In the genomic region with DNA sequence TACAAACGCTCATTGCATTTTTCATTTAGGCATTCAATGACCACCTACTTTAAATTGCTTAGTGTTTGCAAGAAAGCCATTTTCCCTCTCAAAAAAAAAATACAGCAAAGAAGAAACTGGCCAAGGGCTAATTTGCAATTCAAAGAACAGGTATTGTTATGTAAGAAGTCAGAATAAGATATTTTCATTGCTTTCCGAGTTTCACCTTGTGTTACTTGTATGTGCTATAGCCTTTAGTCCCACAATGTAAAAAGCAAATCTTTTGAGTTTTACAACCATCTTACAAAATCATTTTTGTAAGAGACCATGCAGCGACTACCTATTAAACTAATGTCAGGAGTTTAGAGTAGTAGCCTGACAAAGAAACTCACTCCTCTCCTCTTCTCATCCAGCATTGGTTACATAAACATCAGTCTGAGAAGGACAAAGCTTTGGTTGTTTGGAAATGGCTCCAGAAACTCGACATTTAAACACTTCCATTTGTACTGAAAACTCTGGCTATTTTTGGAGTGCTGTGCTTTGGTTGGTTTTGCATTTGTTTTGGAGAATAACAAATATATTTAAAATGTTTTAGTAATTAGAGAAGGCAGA, we compare ENCODE assay signal across 14 cellular contexts. TPM values are rescaled to one million over a fixed set of nuclear protein-coding genes. Genes with fewer than 3 reads are reported as not detected.
DNase-seq lines count a peak whose midpoint lies in the region; ATAC-seq and TF ChIP-seq lines count a peak whose summit lies in the region.
"Had no signal": no experiment of that assay in that cellular context is flagged by ENCODE, and none has a peak within 500 bp of the region (broad histone marks: within the 10 kb centered on the region; RNA-seq: fewer than 3 reads in every experiment).

No MANE protein-coding gene starts in this region.

- no peaks in the 10 kb centered on the region for H3K27me3 ChIP-seq in H9 (ENCODE audit: insufficient read depth, low read length)
- no peaks in the 10 kb centered on the region for H3K27me3 ChIP-seq in iPS-18a (ENCODE audit: control insufficient read depth, insufficient read depth, low read length)
- peaks cover 3% of the 10 kb centered on the region for H3K27me3 ChIP-seq in gastroesophageal sphincter
- H3K27me3 ChIP-seq: BLaER1 treated with 17β-estradiol and CSF1 and Interleukin-3, amounts not matched to agents 10 nM and 100 nM had no signal

- no peak overlapping the region for H2BK12ac ChIP-seq in H9 (ENCODE audit: insufficient read length, low read depth, low read length)

- H4K91ac ChIP-seq in H9 (ENCODE audit: insufficient read length, low read depth, low read length), result no peak overlapping the region

- H3K14ac ChIP-seq in H9 (ENCODE audit: insufficient read depth, low read length), result no peak overlapping the region

- no peak overlapping the region for H2AK5ac ChIP-seq in H9 (ENCODE audit: insufficient read length, low read length)

- no peak for DNase-seq in H9
- DNase-seq in WTC11 (ENCODE audit: low spot score), result no peak
- no peak for DNase-seq in hepatic stellate cell (ENCODE audit: low spot score)
- DNase-seq in GM13976 (ENCODE audit: low spot score), result no peak
- DNase-seq in DMS53 (lab: John Stamatoyannopoulos, UW), result no peak
- DNase-seq: ACHN; CD4-positive, CD25-positive, alpha-beta regulatory T cell; IMR-90; Kasumi-1; KBM-7 had no signal

- no peak overlapping the region for H3K4me2 ChIP-seq in H9 (ENCODE audit: insufficient read depth, insufficient read length, low read length)
- H3K4me2 ChIP-seq: BLaER1 treated with 17β-estradiol and CSF1 and Interleukin-3, amounts not matched to agents 10 nM and 100 nM had no signal

- peak overlapping the region; percentile 30 for H3K4me3 ChIP-seq in iPS-18a (ENCODE audit: low read length)
- no peak overlapping the region for H3K4me3 ChIP-seq in gastroesophageal sphincter
- H3K4me3 ChIP-seq: BLaER1 treated with 17β-estradiol and CSF1 and Interleukin-3, amounts not matched to agents 10 nM and 100 nM; GM12878 had no signal

- H3K27me3 Mint-ChIP-seq in H9 (ENCODE audit: low read depth) (no peaks in the 10 kb centered on the region), WTC11 (ENCODE audit: low read depth) (no peaks in the 10 kb centered on the region)
- H3K27me3 Mint-ChIP-seq: CD4-positive, CD25-positive, alpha-beta regulatory T cell had no signal

- H3K9me3 ChIP-seq in H9 (ENCODE audit: control insufficient read depth, low read depth, low read length), result no peaks in the 10 kb centered on the region
- no peaks in the 10 kb centered on the region for H3K9me3 ChIP-seq in iPS-18a (ENCODE audit: control insufficient read depth, low read depth, low read length)
- no peaks in the 10 kb centered on the region for H3K9me3 ChIP-seq in gastroesophageal sphincter

- H3K18ac ChIP-seq in H9 (ENCODE audit: insufficient read length, low read depth, low read length), result no peak overlapping the region

- ATAC-seq in WTC11 (peak; percentile 38), gastroesophageal sphincter (no peak)
- ATAC-seq: GM12878 had no signal

- H3K23me2 ChIP-seq in H9 (ENCODE audit: insufficient read length, low read depth, low read length, poor library complexity, severe bottlenecking), result no peaks in the 10 kb centered on the region

- H3K36me3 ChIP-seq in iPS-18a (ENCODE audit: control insufficient read depth, low read depth, low read length), result no peaks in the 10 kb centered on the region
- no peaks in the 10 kb centered on the region for H3K36me3 ChIP-seq in gastroesophageal sphincter

- no peak overlapping the region for H4K5ac ChIP-seq in H9 (ENCODE audit: insufficient read length, low read depth, low read length)

- H3K23ac ChIP-seq in H9 (ENCODE audit: insufficient read length, low read depth, low read length), result no peak overlapping the region

- H3K4me1 Mint-ChIP-seq in H9, result peaks cover 58 to 63% of the 10 kb centered on the region in 2 experiments
- H3K4me1 Mint-ChIP-seq in WTC11, result peaks cover 59% of the 10 kb centered on the region
- H3K4me1 Mint-ChIP-seq: CD4-positive, CD25-positive, alpha-beta regulatory T cell had no signal

- no peak overlapping the region for H3T11ph ChIP-seq in H9 (ENCODE audit: low read length)

- H2BK20ac ChIP-seq in H9 (ENCODE audit: low read depth, low read length, poor library complexity, severe bottlenecking), result no peak overlapping the region

- TF ChIP-seq CTCF in H9 (conservative IDR thresholded peaks at IDR 0.05) (no peak), WTC11 (IDR thresholded peaks at IDR 0.05) (no peak), GM13976 (IDR thresholded peaks at IDR 0.05; ENCODE audit: borderline replicate concordance, control extremely low read depth, extremely low read depth, insufficient read depth, missing control alignments) (no peak), gastroesophageal sphincter (IDR thresholded peaks at IDR 0.05) (no peak)

- CTCF ChIA-PET in WTC11 (lab: Charles Lee), result interaction anchor here (0.5 kb wide), 1 partner anchor 553 kb away, joined by 3 read pairs; no protein-coding TSS in a partner anchor

- H3K4me1 ChIP-seq in H9 (ENCODE audit: insufficient read depth, low read length) (peaks cover 10% of the 10 kb centered on the region), iPS-18a (ENCODE audit: control insufficient read depth, low read depth, low read length) (peaks cover 47% of the 10 kb centered on the region), gastroesophageal sphincter (peaks cover 0 to 12% (median 0%) of the 10 kb centered on the region in 3 donors)
- H3K4me1 ChIP-seq: BLaER1 treated with 17β-estradiol and CSF1 and Interleukin-3, amounts not matched to agents 10 nM and 100 nM had no signal

- peak overlapping the region; percentile 80 for H3K27ac ChIP-seq in H9 (ENCODE audit: insufficient read length, low read depth, low read length)
- H3K27ac ChIP-seq in iPS-18a (ENCODE audit: low read length), result peak overlapping the region; percentile 87
- H3K27ac ChIP-seq in gastroesophageal sphincter, result no peak overlapping the region
- H3K27ac ChIP-seq: BLaER1 treated with 17β-estradiol and CSF1 and Interleukin-3, amounts not matched to agents 10 nM and 100 nM had no signal

- no peak for TF ChIP-seq POLR2A in gastroesophageal sphincter (IDR thresholded peaks at IDR 0.05)

- H3K27ac Mint-ChIP-seq in H9 (peak overlapping the region in 2 of 3 experiments; percentile 82 to 89; a peak in 5 of 7 replicates), WTC11 (peak overlapping the region; percentile 90)
- H3K27ac Mint-ChIP-seq: CD4-positive, CD25-positive, alpha-beta regulatory T cell had no signal

- no CpG with 5 or more reads among the region's 4 CpGs for WGBS in H9 (ENCODE audit: extremely low coverage, insufficient read length, low lambda C conversion rate)
- WGBS in gastroesophageal sphincter (ENCODE audit: low coverage in 1 of 2), 2 donors, result 40 to 50% methylated on average over 4 of the region's 4 CpGs

- in situ Hi-C loops in GM13976 (cut with MboI; ENCODE audit: low sequenced_read_pairs, unreplicated experiment), result no loop called here

- POLR2A ChIA-PET in WTC11 (lab: Charles Lee), result no interaction called here

- no peak overlapping the region for H2BK5ac ChIP-seq in H9 (ENCODE audit: insufficient read length, low read length)

- H3K4ac ChIP-seq in H9 (ENCODE audit: low read depth, low read length), result no peak overlapping the region

- no peak overlapping the region for H2BK120ac ChIP-seq in H9 (ENCODE audit: low read depth, low read length, poor library complexity, severe bottlenecking)

- no peak for TF ChIP-seq EP300 in gastroesophageal sphincter (IDR thresholded peaks at IDR 0.05)

- peaks cover 5% of the 10 kb centered on the region in 2 experiments; a peak in 3 of 5 replicates for H3K9me3 Mint-ChIP-seq in H9
- H3K9me3 Mint-ChIP-seq in WTC11, result peaks cover 7% of the 10 kb centered on the region

- H4K8ac ChIP-seq in H9 (replicated peaks; ENCODE audit: insufficient read length, low read depth, low read length), result no peak overlapping the region

- H3K9ac ChIP-seq in H9 (ENCODE audit: extremely low read depth, insufficient read length, low read length) (no peak overlapping the region), iPS-18a (ENCODE audit: low read length) (peak overlapping the region; percentile 33)
- H3K9ac ChIP-seq: BLaER1 treated with 17β-estradiol and CSF1 and Interleukin-3, amounts not matched to agents 10 nM and 100 nM had no signal

- no peaks in the 10 kb centered on the region for H4K20me1 ChIP-seq in H9 (ENCODE audit: control insufficient read depth, insufficient read depth, insufficient read length)
- H4K20me1 ChIP-seq: BLaER1 treated with 17β-estradiol and CSF1 and Interleukin-3, amounts not matched to agents 10 nM and 100 nM had no signal

- H3K36me3 Mint-ChIP-seq in H9 (ENCODE audit: insufficient read depth in 1 of 3, low read depth in 3 of 3) (peaks cover 13 to 18% (median 13%) of the 10 kb centered on the region in 3 experiments), WTC11 (peaks cover 17% of the 10 kb centered on the region)
- H3K36me3 Mint-ChIP-seq: CD4-positive, CD25-positive, alpha-beta regulatory T cell had no signal

- no peak overlapping the region for H2AFZ ChIP-seq in H9 (ENCODE audit: low read length)

- H3K4me3 Mint-ChIP-seq in H9 (peak overlapping the region in 1 of 2 experiments; percentile 27; a peak in 3 of 5 replicates), WTC11 (peak overlapping the region; percentile 12; the same call in 1 of the 2 replicates)
- H3K4me3 Mint-ChIP-seq: CD4-positive, CD25-positive, alpha-beta regulatory T cell had no signal

- H3K56ac ChIP-seq in H9 (ENCODE audit: insufficient read length, low read depth, low read length), result no peak overlapping the region

- no peaks in the 10 kb centered on the region for H3K79me1 ChIP-seq in H9 (ENCODE audit: insufficient read depth, low read depth, low read length, poor library complexity, severe bottlenecking)

- H2BK15ac ChIP-seq in H9 (ENCODE audit: low read depth, low read length), result no peak overlapping the region

- H3K79me2 ChIP-seq in H9 (ENCODE audit: insufficient read depth, low read length), result no peaks in the 10 kb centered on the region

TF ChIP-seq in WTC11, 78 proteins besides CTCF, POLR2A, EP300 and RAD21 (continues in another document):
- no peak for TF ChIP-seq JUN (CRISPR knock-in tag; IDR thresholded peaks at IDR 0.05)
- TF ChIP-seq SMAD3 (CRISPR knock-in tag; IDR thresholded peaks at IDR 0.05; ENCODE audit: borderline replicate concordance), result no peak
- TF ChIP-seq ZBTB21 (CRISPR knock-in tag; IDR thresholded peaks at IDR 0.05; ENCODE audit: borderline replicate concordance), result no peak
- TF ChIP-seq ELF4 (CRISPR knock-in tag; IDR thresholded peaks at IDR 0.05; ENCODE audit: low read depth), result no peak

RNA-seq across cellular contexts. Expression of a gene that starts 15.3 kb away (rescaled TPM):
- total RNA-seq in H9 (2021), result 49.1 and 49.6 TPM in 2 replicates
- 58.1 to 71.0 TPM (median 59.7 TPM) in 3 replicates for total RNA-seq in WTC11 (2021)
- 10 to 100 TPM in 2 of 4 donors, 1 to 10 TPM in 2; 8.2 to 39.9 (median 15.8) TPM for total RNA-seq in gastroesophageal sphincter
- total RNA-seq: CD4-positive, CD25-positive, alpha-beta regulatory T cell had no signal

Comparison
In these comparisons a context has a peak if more than half of its experiments do, and no peak if none do; other contexts are left out.
1. H3K27ac ChIP-seq: peak in H9 (single experiment) and iPS-18a (single experiment); none in gastroesophageal sphincter (0 of 4).